In the genomic region with DNA sequence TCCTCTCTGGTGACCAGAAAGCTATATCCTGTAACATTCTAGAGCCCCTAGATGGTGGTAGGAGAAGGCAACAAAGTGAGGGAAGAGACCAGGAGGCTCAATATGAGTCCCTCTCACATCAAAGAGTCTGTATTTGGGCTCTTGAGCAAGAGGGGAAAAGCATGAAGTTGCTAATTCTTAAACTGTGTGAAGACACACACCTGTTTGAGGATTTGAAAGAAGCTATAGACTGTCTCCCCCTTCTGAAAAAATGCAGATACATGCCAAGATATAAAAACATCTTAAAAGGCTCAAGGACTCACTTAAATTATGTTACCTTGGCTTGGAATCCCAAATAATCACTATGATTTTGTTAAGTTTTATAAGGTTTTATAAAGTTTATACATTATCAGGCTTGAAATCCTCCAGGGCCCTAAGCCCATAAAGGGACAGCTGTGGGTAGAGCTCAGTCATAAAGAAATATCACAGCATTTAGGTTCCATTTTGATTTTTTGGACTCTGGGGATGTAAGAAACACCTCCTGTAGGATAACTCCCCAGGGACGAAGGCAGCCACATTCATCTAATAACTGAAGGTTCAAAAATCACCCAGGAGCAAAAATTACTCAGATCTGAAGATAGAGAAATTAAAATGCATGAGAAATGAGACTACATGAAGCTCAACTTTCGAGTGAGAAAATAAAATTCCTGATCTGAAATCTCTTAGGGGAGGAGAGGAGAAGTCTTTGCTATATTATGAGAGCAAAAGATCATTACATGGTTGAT, we compare ENCODE assay signal across 19 cellular contexts.
DNase-seq lines count a peak whose midpoint lies in the region; ATAC-seq, FAIRE-seq and TF ChIP-seq lines count a peak whose summit lies in the region.
"Had no signal": no experiment of that assay in that cellular context is flagged by ENCODE, and none has a peak within 500 bp of the region (broad histone marks: within the 10 kb centered on the region; RNA-seq: fewer than 3 reads in every experiment).

No MANE protein-coding gene starts in this region.

- peaks cover 6% of the 10 kb centered on the region for H3K27me3 Mint-ChIP-seq in activated T-cell treated with anti-CD3 and anti-CD28 coated beads, Interleukin-2, amount 50 U/mL, for 72 hours (ENCODE audit: low read depth)
- no peaks in the 10 kb centered on the region for H3K27me3 Mint-ChIP-seq in activated T-cell treated with anti-CD3 and anti-CD28 coated beads, Interleukin-2, amount 50 U/mL, for 4 hours (ENCODE audit: low read depth)
- H3K27me3 Mint-ChIP-seq in stimulated activated memory B cell treated with anti-CD40 and anti-IgM and Interleukin-4, amounts not matched to agents 10 μg/mL and 1 μg/mL and 100 μg/mL, for 72 hours, result no peaks in the 10 kb centered on the region

- H3K9me3 ChIP-seq in OCI-LY7 (ENCODE audit: low read length), result peaks cover 6% of the 10 kb centered on the region; the same call in 1 of the 2 replicates
- H3K9me3 ChIP-seq: BLaER1 had no signal

- peak in 1 of 2 donors; percentile 45 for ATAC-seq in activated T-cell treated with anti-CD3 and anti-CD28 coated beads, Interleukin-2, amount 50 U/mL, for 72 hours (replicated peaks in 1 of 2)
- no peak for ATAC-seq in activated T-cell treated with anti-CD3 and anti-CD28 coated beads, Interleukin-2, amount 50 U/mL, for 4 hours
- ATAC-seq in HG02610 (IDR thresholded peaks at IDR 0.05; ENCODE audit: unreplicated experiment), result peak; percentile 65
- ATAC-seq in stimulated activated memory B cell treated with anti-CD40 and anti-IgM and Interleukin-4, amounts not matched to agents 10 μg/mL and 1 μg/mL and 100 μg/mL, for 72 hours, result peak; percentile 43
- ATAC-seq in HG03045 (IDR thresholded peaks at IDR 0.05; ENCODE audit: unreplicated experiment), result no peak
- ATAC-seq: HepG2, PC-3 had no signal

- CTCF ChIA-PET in OCI-LY7 (lab: Charles Lee; ENCODE audit: unreplicated experiment), result interaction anchor here (0.7 to 1.1 kb wide), 2 partner anchors 23 to 268 kb away, joined by 3 to 4 read pairs; no protein-coding TSS in a partner anchor

- peak overlapping the region in 1 of 2 donors; percentile 13 for H3K4me3 Mint-ChIP-seq in activated T-cell treated with anti-CD3 and anti-CD28 coated beads, Interleukin-2, amount 50 U/mL, for 72 hours
- H3K4me3 Mint-ChIP-seq in activated T-cell treated with anti-CD3 and anti-CD28 coated beads, Interleukin-2, amount 50 U/mL, for 4 hours, result no peak overlapping the region
- no peak overlapping the region for H3K4me3 Mint-ChIP-seq in stimulated activated memory B cell treated with anti-CD40 and anti-IgM and Interleukin-4, amounts not matched to agents 10 μg/mL and 1 μg/mL and 100 μg/mL, for 72 hours

- no peak for DNase-seq in activated T-cell treated with anti-CD3 and anti-CD28 coated beads, Interleukin-2, amount 50 U/mL, for 72 hours
- no peak for DNase-seq in activated T-cell treated with anti-CD3 and anti-CD28 coated beads, Interleukin-2, amount 50 U/mL, for 4 hours
- DNase-seq in OCI-LY7 (ENCODE audit: low spot score) (peak; percentile 45), HTR-8/SVneo (ENCODE audit: insufficient read length, low spot score) (no peak), cortex of kidney (lab: John Stamatoyannopoulos, UW) (no peak)
- DNase-seq: 8988T, DMS153, HCEC 1CT, NCI-H1092 treated with DMSO at 0.1 percent for 48 hours, NCI-H1694 treated with DMSO at 0.1 percent for 48 hours, NCI-H345, NCI-H526 treated with DMSO at 0.1 percent for 48 hours, PC-3 had no signal

- H3K4me1 Mint-ChIP-seq in activated T-cell treated with anti-CD3 and anti-CD28 coated beads, Interleukin-2, amount 50 U/mL, for 72 hours (ENCODE audit: low read depth), result peaks cover 12% of the 10 kb centered on the region
- peaks cover 4% of the 10 kb centered on the region for H3K4me1 Mint-ChIP-seq in activated T-cell treated with anti-CD3 and anti-CD28 coated beads, Interleukin-2, amount 50 U/mL, for 4 hours (ENCODE audit: low read depth)
- H3K4me1 Mint-ChIP-seq in stimulated activated memory B cell treated with anti-CD40 and anti-IgM and Interleukin-4, amounts not matched to agents 10 μg/mL and 1 μg/mL and 100 μg/mL, for 72 hours, result peaks cover 10% of the 10 kb centered on the region

- H2AFZ ChIP-seq in OCI-LY7 (ENCODE audit: low read length), result peak overlapping the region; percentile 38; the same call in 1 of the 2 replicates

- intact Hi-C loops in OCI-LY7 (cut with micrococcal nuclease; ENCODE audit: unreplicated experiment), result no loop called here

- no peaks in the 10 kb centered on the region for H3K36me3 ChIP-seq in OCI-LY7 (ENCODE audit: insufficient read depth, low read length)
- H3K36me3 ChIP-seq: BLaER1 had no signal

- peaks cover 18% of the 10 kb centered on the region for H3K4me1 ChIP-seq in OCI-LY7 (ENCODE audit: insufficient read depth, low read length, poor library complexity, severe bottlenecking)
- H3K4me1 ChIP-seq: BLaER1 had no signal

- no peak for FAIRE-seq in HTR-8/SVneo (lab: Jason Lieb, UNC)
- FAIRE-seq: HepG2 had no signal

- peak overlapping the region; percentile 41 for H3K4me2 ChIP-seq in OCI-LY7 (ENCODE audit: low read length)
- H3K4me2 ChIP-seq: BLaER1, KMS-11 had no signal

- no peaks in the 10 kb centered on the region for H3K9me3 Mint-ChIP-seq in activated T-cell treated with anti-CD3 and anti-CD28 coated beads, Interleukin-2, amount 50 U/mL, for 72 hours
- H3K9me3 Mint-ChIP-seq in activated T-cell treated with anti-CD3 and anti-CD28 coated beads, Interleukin-2, amount 50 U/mL, for 4 hours, result no peaks in the 10 kb centered on the region
- H3K9me3 Mint-ChIP-seq in stimulated activated memory B cell treated with anti-CD40 and anti-IgM and Interleukin-4, amounts not matched to agents 10 μg/mL and 1 μg/mL and 100 μg/mL, for 72 hours, result no peaks in the 10 kb centered on the region

- POLR2A ChIA-PET in OCI-LY7 (lab: Charles Lee), result interaction anchor here (0.8 to 1.6 kb wide), 8 partner anchors 10 to 263 kb away, joined by 3 to 5 read pairs (median 3); no protein-coding TSS in a partner anchor

- TF ChIP-seq CTCF in OCI-LY7 (conservative IDR thresholded peaks at IDR 0.05; ENCODE audit: low read length), result peak; percentile 58

- H4K20me1 ChIP-seq in OCI-LY7 (ENCODE audit: insufficient read depth, low read length), result no peaks in the 10 kb centered on the region
- H4K20me1 ChIP-seq: BLaER1 had no signal

- H3K27ac Mint-ChIP-seq in activated T-cell treated with anti-CD3 and anti-CD28 coated beads, Interleukin-2, amount 50 U/mL, for 72 hours, result peak overlapping the region; percentile 1
- H3K27ac Mint-ChIP-seq in stimulated activated memory B cell treated with anti-CD40 and anti-IgM and Interleukin-4, amounts not matched to agents 10 μg/mL and 1 μg/mL and 100 μg/mL, for 72 hours, result peak overlapping the region; percentile 36

- H3K27ac ChIP-seq in OCI-LY7 (ENCODE audit: low read depth, low read length, poor library complexity, severe bottlenecking), result no peak overlapping the region
- H3K27ac ChIP-seq: BLaER1, KMS-11 had no signal

- H3K4me3 ChIP-seq in OCI-LY7 (ENCODE audit: low read depth, low read length, poor library complexity, severe bottlenecking), result no peak overlapping the region
- H3K4me3 ChIP-seq: BLaER1 had no signal

- no peaks in the 10 kb centered on the region for H3K9me2 ChIP-seq in OCI-LY7 (ENCODE audit: insufficient read depth, low read length)

- no peaks in the 10 kb centered on the region for H3K36me3 Mint-ChIP-seq in activated T-cell treated with anti-CD3 and anti-CD28 coated beads, Interleukin-2, amount 50 U/mL, for 72 hours (ENCODE audit: insufficient read depth in 2 of 2)
- no peaks in the 10 kb centered on the region for H3K36me3 Mint-ChIP-seq in activated T-cell treated with anti-CD3 and anti-CD28 coated beads, Interleukin-2, amount 50 U/mL, for 4 hours (ENCODE audit: insufficient read depth)
- no peaks in the 10 kb centered on the region for H3K36me3 Mint-ChIP-seq in stimulated activated memory B cell treated with anti-CD40 and anti-IgM and Interleukin-4, amounts not matched to agents 10 μg/mL and 1 μg/mL and 100 μg/mL, for 72 hours

- no TSS peak for BruUV-seq in OCI-LY7 (replicated peaks; lab: Mats Ljungman, UMichigan)

- H3K79me2 ChIP-seq in OCI-LY7 (ENCODE audit: insufficient read depth, low read depth, low read length), result no peaks in the 10 kb centered on the region

Comparison
In these comparisons a context has a peak if more than half of its experiments do, and no peak if none do; other contexts are left out.
1. ATAC-seq: peak in HG02610 (single experiment) and stimulated activated memory B cell treated with anti-CD40 and anti-IgM and Interleukin-4, amounts not matched to agents 10 μg/mL and 1 μg/mL and 100 μg/mL, for 72 hours (single experiment); none in activated T-cell treated with anti-CD3 and anti-CD28 coated beads, Interleukin-2, amount 50 U/mL, for 4 hours (0 of 2) and HG03045 (single experiment).